Comparison of ENCODE assay signal across 22 cellular contexts in genomic region chr13:103812966-103813365, GRCh38.
DNase-seq lines count a peak whose midpoint lies in the region; TF ChIP-seq lines count a peak whose summit lies in the region.
"Had no signal": no experiment of that assay in that cellular context is flagged by ENCODE, and none has a peak within 500 bp of the region (broad histone marks: within the 10 kb centered on the region; RNA-seq: fewer than 3 reads in every experiment).

No MANE protein-coding gene starts in this region.

- in situ Hi-C loops in brain microvascular endothelial cell (cut with HindIII; ENCODE audit: low pct_ligation_motif_present, low sequenced_read_pairs): no loop called here

- intact Hi-C loops in PC-9 (cut with micrococcal nuclease; ENCODE audit: unreplicated experiment): no loop called here

- H3K4me1 ChIP-seq in PC-9 (replicated peaks; ENCODE audit: insufficient read depth): no peaks in the 10 kb centered on the region

- CTCF ChIA-PET in PC-9 (lab: Charles Lee): no interaction called here

- no peaks in the 10 kb centered on the region for H4K20me1 ChIP-seq in PC-9 (ENCODE audit: insufficient read depth)

- H3K27ac ChIP-seq in PC-9: no peak overlapping the region
- H3K27ac ChIP-seq in brain microvascular endothelial cell: no peak overlapping the region
- H3K27ac ChIP-seq: HL-60, SJCRH30 had no signal

- no peak overlapping the region for H3K4me2 ChIP-seq in PC-9
- H3K4me2 ChIP-seq: GM23338 had no signal

- BruUV-seq in PC-9 (replicated peaks; lab: Mats Ljungman, UMichigan): no TSS peak

- H3K9me3 ChIP-seq in PC-9 (ENCODE audit: insufficient read depth, low read depth): no peaks in the 10 kb centered on the region
- H3K9me3 ChIP-seq: SJCRH30 had no signal

- DNase-seq in PC-9: no peak
- peak; percentile 15 for DNase-seq in brain microvascular endothelial cell
- DNase-seq in fibroblast of pulmonary artery (ENCODE audit: low read depth): peak; percentile 56
- peak; percentile 42 for DNase-seq in skeletal muscle cell (ENCODE audit: low read depth)
- no peak for DNase-seq in Ammon's horn (ENCODE audit: low spot score)
- no peak for DNase-seq in NCI-H748 treated with DMSO at 0.1 percent for 48 hours (lab: John Stamatoyannopoulos, UW)
- DNase-seq in NCI-H2107 treated with DMSO at 0.1 percent for 48 hours (lab: John Stamatoyannopoulos, UW; ENCODE audit: unreplicated experiment): no peak
- DNase-seq: CD4-positive, CD25-positive, alpha-beta regulatory T cell; EL; GF-D8; HCEC 1CT; NCI-H1092; NCI-H1436; NCI-H187 treated with DMSO at 0.1 percent for 48 hours; NCI-H2227 treated with DMSO at 0.1 percent for 48 hours; NCI-H510A; NCI-H774; NK-92 treated with Interleukin-12 subunit alpha and Interleukin-12 subunit beta, amount 100 ng/mL, for 24 hours; SJCRH30 had no signal

- POLR2A ChIA-PET in PC-9 (lab: Charles Lee; ENCODE audit: unreplicated experiment): no interaction called here

- H3K27me3 ChIP-seq in PC-9 (ENCODE audit: insufficient read depth, low read depth) (no peaks in the 10 kb centered on the region), brain microvascular endothelial cell (replicated peaks) (no peaks in the 10 kb centered on the region)
- H3K27me3 ChIP-seq: SJCRH30 had no signal

- H3K4me3 ChIP-seq in PC-9 (no peak overlapping the region), brain microvascular endothelial cell (ENCODE audit: low read depth, low read length) (no peak overlapping the region), fibroblast of pulmonary artery (replicated peaks; ENCODE audit: low read depth, low read length) (no peak overlapping the region), skeletal muscle cell (ENCODE audit: low read depth, low read length) (no peak overlapping the region)
- H3K4me3 ChIP-seq: GM23338, K562, SJCRH30 had no signal

- H3K79me2 ChIP-seq in PC-9 (ENCODE audit: low read depth): no peaks in the 10 kb centered on the region

- H3K9me2 ChIP-seq in PC-9 (ENCODE audit: insufficient read depth): no peaks in the 10 kb centered on the region

- TF ChIP-seq CTCF in PC-9 (conservative IDR thresholded peaks at IDR 0.05): no peak
- no peak for TF ChIP-seq CTCF in brain microvascular endothelial cell (IDR thresholded peaks at IDR 0.05; ENCODE audit: low read depth, low read length, missing control alignments)
- TF ChIP-seq CTCF in fibroblast of pulmonary artery (IDR thresholded peaks at IDR 0.05; ENCODE audit: low read length, missing control alignments): no peak

- H2AFZ ChIP-seq in PC-9: 0 out of 2 replicates have a peak overlapping the region, but pooled peaks have one; percentile 30
- H2AFZ ChIP-seq: GM23338 had no signal

- H3F3A ChIP-seq in PC-9 (ENCODE audit: insufficient read depth, low read depth): no peaks in the 10 kb centered on the region

- H3K36me3 ChIP-seq in PC-9 (ENCODE audit: low read depth) (no peaks in the 10 kb centered on the region), brain microvascular endothelial cell (replicated peaks) (no peaks in the 10 kb centered on the region)
- H3K36me3 ChIP-seq: SJCRH30 had no signal

Comparison
In these comparisons a context has a peak if more than half of its experiments do, and no peak if none do; other contexts are left out.
1. DNase-seq: peak in brain microvascular endothelial cell (single experiment), fibroblast of pulmonary artery (single experiment) and skeletal muscle cell (single experiment); none in PC-9 (0 of 2), Ammon's horn (single experiment), NCI-H748 treated with DMSO at 0.1 percent for 48 hours (single experiment) and NCI-H2107 treated with DMSO at 0.1 percent for 48 hours (single experiment).